Comparison of ENCODE assay signal across 1 cellular context in genomic region chr1:167617100-167617949, GRCh38.
TF ChIP-seq lines count a peak whose summit lies in the region.

No MANE protein-coding gene starts in this region.

TF ChIP-seq in K562, 482 proteins besides CTCF, POLR2A, EP300 and RAD21 (continued from another document and continues in another):
- no peak for TF ChIP-seq RREB1 (CRISPR knock-in tag; IDR thresholded peaks at IDR 0.05)
- peak; percentile 67 for TF ChIP-seq GABPB1 (CRISPR knock-in tag; IDR thresholded peaks at IDR 0.05)
- TF ChIP-seq SFPQ (IDR thresholded peaks at IDR 0.05; ENCODE audit: low read depth, low read length) = no peak
- 0 out of 2 replicates have a peak, but pooled peaks have one; percentile 31 for TF ChIP-seq NFXL1 (CRISPR knock-in tag; IDR thresholded peaks at IDR 0.05)
- TF ChIP-seq ZNF174 (CRISPR knock-in tag; IDR thresholded peaks at IDR 0.05) = no peak
- TF ChIP-seq ZNF134 (CRISPR knock-in tag; conservative IDR thresholded peaks at IDR 0.05) = 0 out of 2 replicates have a peak, but pooled peaks have one; percentile 30
- TF ChIP-seq OTX1 (CRISPR knock-in tag; IDR thresholded peaks at IDR 0.05) = 0 out of 2 replicates have a peak, but pooled peaks have one; percentile 61
- TF ChIP-seq PRMT5 (CRISPR knock-in tag; IDR thresholded peaks at IDR 0.05) = no peak
- no peak for TF ChIP-seq ZNF445 (CRISPR knock-in tag; IDR thresholded peaks at IDR 0.05; ENCODE audit: low read depth)
- peak in 1 of 3 experiments; percentile 48 for TF ChIP-seq YY1 (IDR thresholded peaks at IDR 0.05; ENCODE audit: borderline replicate concordance in 1 of 3, control insufficient read depth in 1 of 3, extremely low read depth in 1 of 3, insufficient read depth in 3 of 3, insufficient read length in 1 of 3, insufficient replicate concordance in 2 of 3, low read depth in 1 of 3, low read length in 2 of 3)
- TF ChIP-seq ZNF639 (CRISPR knock-in tag; conservative IDR thresholded peaks at IDR 0.05 in 1 of 2, IDR thresholded peaks at IDR 0.05 in 1 of 2) = peak in 1 of 2 experiments; percentile 80; a peak in 2 of 4 replicates
- 0 out of 2 replicates have a peak, but pooled peaks have one; percentile 36 for TF ChIP-seq MTA3 (IDR thresholded peaks at IDR 0.05; ENCODE audit: borderline replicate concordance)
- TF ChIP-seq MTA2 (IDR thresholded peaks at IDR 0.05; ENCODE audit: low read depth) = no peak
- peak; percentile 67 for TF ChIP-seq NFE2 (IDR thresholded peaks at IDR 0.05; ENCODE audit: low read depth)
- no peak for TF ChIP-seq HNRNPH1 (optimal IDR thresholded peaks at IDR 0.05; ENCODE audit: low read depth, low read length)
- TF ChIP-seq CTBP1 (IDR thresholded peaks at IDR 0.05; ENCODE audit: borderline replicate concordance) = peak; percentile 78; the same call in 1 of the 2 replicates
- TF ChIP-seq ATF2 (CRISPR knock-in tag; IDR thresholded peaks at IDR 0.05) = no peak
- peak in 1 of 2 experiments; percentile 49; a peak in 1 of 4 replicates for TF ChIP-seq TBL1XR1 (IDR thresholded peaks at IDR 0.05; ENCODE audit: low read length in 2 of 2)
- peak; percentile 34 for TF ChIP-seq TAF9B (IDR thresholded peaks at IDR 0.05; ENCODE audit: partially characterized antibody)
- no peak for TF ChIP-seq RBM14 (IDR thresholded peaks at IDR 0.05; ENCODE audit: borderline replicate concordance, insufficient read depth, low read depth, low read length)
- peak; percentile 58; the same call in 1 of the 2 replicates for TF ChIP-seq TFAP4 (CRISPR knock-in tag; IDR thresholded peaks at IDR 0.05; ENCODE audit: borderline replicate concordance)
- TF ChIP-seq ZBTB43 (CRISPR knock-in tag; IDR thresholded peaks at IDR 0.05) = no peak
- no peak for TF ChIP-seq KLF6 (CRISPR knock-in tag; IDR thresholded peaks at IDR 0.05; ENCODE audit: borderline replicate concordance)
- TF ChIP-seq DDX20 (tag; IDR thresholded peaks at IDR 0.05; ENCODE audit: low read depth) = no peak
- TF ChIP-seq ZNF140 (CRISPR knock-in tag; IDR thresholded peaks at IDR 0.05) = no peak
- TF ChIP-seq ZBTB7A (IDR thresholded peaks at IDR 0.05; ENCODE audit: borderline replicate concordance, control insufficient read depth, low read depth, low read length) = peak; percentile 40
- peak; percentile 85; the same call in 1 of the 2 replicates for TF ChIP-seq TRIM25 (IDR thresholded peaks at IDR 0.05; ENCODE audit: borderline replicate concordance)
- TF ChIP-seq ZNF224 (CRISPR knock-in tag; IDR thresholded peaks at IDR 0.05) = no peak
- no peak for TF ChIP-seq ZKSCAN1 (IDR thresholded peaks at IDR 0.05; ENCODE audit: low read depth, low read length)
- TF ChIP-seq ZNF316 (IDR thresholded peaks at IDR 0.05) = no peak
- TF ChIP-seq ETV6 (IDR thresholded peaks at IDR 0.05; ENCODE audit: borderline replicate concordance in 1 of 2, low read depth in 2 of 2, low read length in 1 of 2) = peak in 1 of 2 experiments; percentile 57; a peak in 2 of 4 replicates
- no peak for TF ChIP-seq ETV6 (CRISPR knock-in tag; IDR thresholded peaks at IDR 0.05; ENCODE audit: borderline replicate concordance)
- no peak for TF ChIP-seq TARDBP (IDR thresholded peaks at IDR 0.05)
- 0 out of 2 replicates have a peak, but pooled peaks have one; percentile 51 for TF ChIP-seq THRB (CRISPR knock-in tag; conservative IDR thresholded peaks at IDR 0.05)
- no peak; the same call in 1 of the 2 replicates for TF ChIP-seq KLF16 (IDR thresholded peaks at IDR 0.05)
- no peak for TF ChIP-seq SMAD3 (CRISPR knock-in tag; conservative IDR thresholded peaks at IDR 0.05)
- no peak for TF ChIP-seq YBX1 (IDR thresholded peaks at IDR 0.05)
- TF ChIP-seq ZNF511 (CRISPR knock-in tag; IDR thresholded peaks at IDR 0.05) = no peak
- TF ChIP-seq NFIX (CRISPR knock-in tag; IDR thresholded peaks at IDR 0.05; ENCODE audit: low read depth) = no peak
- TF ChIP-seq MYNN (IDR thresholded peaks at IDR 0.05) = peak; percentile 53; the same call in 1 of the 2 replicates
- no peak for TF ChIP-seq MYNN (CRISPR knock-in tag; IDR thresholded peaks at IDR 0.05)
- TF ChIP-seq PCBP1 (IDR thresholded peaks at IDR 0.05; ENCODE audit: low read depth, low read length, poor library complexity, severe bottlenecking) = no peak
- 0 out of 2 replicates have a peak, but pooled peaks have one; percentile 39 for TF ChIP-seq PREB (CRISPR knock-in tag; IDR thresholded peaks at IDR 0.05)
- no peak for TF ChIP-seq FOXM1 (IDR thresholded peaks at IDR 0.05; ENCODE audit: low read depth)
- TF ChIP-seq FOXM1 (CRISPR knock-in tag; IDR thresholded peaks at IDR 0.05; ENCODE audit: low read depth) = no peak
- TF ChIP-seq GABPA (tag; conservative IDR thresholded peaks at IDR 0.05; ENCODE audit: low read depth) = peak; percentile 52; the same call in 1 of the 2 replicates
- TF ChIP-seq ZNF263 (CRISPR knock-in tag; IDR thresholded peaks at IDR 0.05; ENCODE audit: borderline replicate concordance) = no peak
- no peak for TF ChIP-seq U2AF1 (optimal IDR thresholded peaks at IDR 0.05; ENCODE audit: low read depth, low read length)
